ENCODE assay signal across 23 cellular contexts in genomic region chr2:97738236-97739019, GRCh38. TPM values are rescaled to one million over a fixed set of nuclear protein-coding genes. Genes with fewer than 3 reads are reported as not detected.
DNase-seq lines count a peak whose midpoint lies in the region; ATAC-seq, FAIRE-seq and TF ChIP-seq lines count a peak whose summit lies in the region.
"Had no signal": no experiment of that assay in that cellular context is flagged by ENCODE, and none has a peak within 500 bp of the region (broad histone marks: within the 10 kb centered on the region; RNA-seq: fewer than 3 reads in every experiment).

No MANE protein-coding gene starts in this region.

- H2BK120ac ChIP-seq in H1 (replicated peaks; ENCODE audit: low read depth, low read length) = no peak overlapping the region

- H3K4me1 Mint-ChIP-seq in activated CD8-positive, alpha-beta memory T cell treated with anti-CD3 and anti-CD28 coated beads, Interleukin-2, amount 10 ng/mL, durations not matched to agents 7 days and 5 days = peaks cover 35% of the 10 kb centered on the region
- peaks cover 5 to 16% (median 14%) of the 10 kb centered on the region in 3 donors for H3K4me1 Mint-ChIP-seq in IgD-negative memory B cell

- no peak overlapping the region for H4K5ac ChIP-seq in H1 (ENCODE audit: insufficient read length, low read depth, low read length)

- H3K4me1 ChIP-seq in H1 (replicated peaks in 1 of 4; ENCODE audit: control insufficient read depth in 3 of 4, insufficient read depth in 4 of 4, low read length in 3 of 4) = peaks cover 0 to 2% (median 0%) of the 10 kb centered on the region in 4 experiments; a peak in 1 of 7 replicates

- CTCF ChIA-PET in activated CD8-positive, alpha-beta memory T cell treated with anti-CD3 and anti-CD28 coated beads, Interleukin-2, amount 10 ng/mL, durations not matched to agents 7 days and 5 days (lab: Charles Lee) = interaction anchor here (1.0 to 20.6 kb wide), 4 partner anchors 10 to 31 kb away, joined by 3 to 621 read pairs (median 30); partner anchors contain the start of gene ZAP70
- CTCF ChIA-PET in H1 (lab: Charles Lee; ENCODE audit: partially characterized antibody) = interaction anchor here (1.5 to 6.5 kb wide), 8 partner anchors 10 to 112 kb away, joined by 5 to 105 read pairs (median 25); partner anchors contain the start of gene ZAP70

- no peaks in the 10 kb centered on the region for H4K20me1 ChIP-seq in H1 (replicated peaks in 1 of 2; ENCODE audit: control insufficient read depth in 1 of 2, insufficient read depth in 2 of 2, low read length in 2 of 2)
- H4K20me1 ChIP-seq: BLaER1 treated with 17β-estradiol and CSF1 and Interleukin-3, amounts not matched to agents 10 nM and 100 nM had no signal

- H3K9me3 Mint-ChIP-seq in activated CD8-positive, alpha-beta memory T cell treated with anti-CD3 and anti-CD28 coated beads, Interleukin-2, amount 10 ng/mL, durations not matched to agents 7 days and 5 days (ENCODE audit: low read depth) = no peaks in the 10 kb centered on the region
- peaks cover 0 to 4% (median 0%) of the 10 kb centered on the region in 3 donors for H3K9me3 Mint-ChIP-seq in IgD-negative memory B cell
- H3K9me3 Mint-ChIP-seq: memory B cell, nephron had no signal

- peak overlapping the region; percentile 72; the same call in 1 of the 2 replicates for H2BK15ac ChIP-seq in H1 (ENCODE audit: low read length)

- no peak for TF ChIP-seq POLR2A in H1 (IDR thresholded peaks at IDR 0.05; ENCODE audit: control extremely low read depth in 1 of 2, low read depth in 2 of 2, low read length in 2 of 2)

- no peak overlapping the region for H3K4me3 ChIP-seq in H1 (ENCODE audit: extremely low read depth in 1 of 4, insufficient read depth in 2 of 4, low read depth in 3 of 4, low read length in 4 of 4)
- H3K4me3 ChIP-seq: BLaER1 treated with 17β-estradiol and CSF1 and Interleukin-3, amounts not matched to agents 10 nM and 100 nM had no signal

- intact Hi-C loops in posterior vena cava (cut with DNase I) = no loop called here

- H3K36me3 Mint-ChIP-seq in activated CD8-positive, alpha-beta memory T cell treated with anti-CD3 and anti-CD28 coated beads, Interleukin-2, amount 10 ng/mL, durations not matched to agents 7 days and 5 days = peaks cover 43% of the 10 kb centered on the region
- peaks cover 4% of the 10 kb centered on the region for H3K36me3 Mint-ChIP-seq in IgD-negative memory B cell
- H3K36me3 Mint-ChIP-seq: memory B cell had no signal

- H3K27me3 ChIP-seq in H1 (replicated peaks in 1 of 4; ENCODE audit: control insufficient read depth in 3 of 4, extremely low read depth in 1 of 4, insufficient read depth in 3 of 4, low read length in 3 of 4) = no peaks in the 10 kb centered on the region
- H3K27me3 ChIP-seq: BLaER1 treated with 17β-estradiol and CSF1 and Interleukin-3, amounts not matched to agents 10 nM and 100 nM had no signal

- no peak for TF ChIP-seq RAD21 in H1 (IDR thresholded peaks at IDR 0.05 in 1 of 2, conservative IDR thresholded peaks at IDR 0.05 in 1 of 2; ENCODE audit: low read depth in 2 of 2, low read length in 2 of 2)

- no peak for TF ChIP-seq CTCF in H1 (IDR thresholded peaks at IDR 0.05; ENCODE audit: control extremely low read depth in 1 of 3, insufficient read depth in 1 of 3, low read depth in 1 of 3, low read length in 3 of 3)

- H3K4me2 ChIP-seq in H1 (ENCODE audit: insufficient read depth in 1 of 2, low read depth in 2 of 2, low read length in 2 of 2) = no peak overlapping the region
- H3K4me2 ChIP-seq: BLaER1 treated with 17β-estradiol and CSF1 and Interleukin-3, amounts not matched to agents 10 nM and 100 nM had no signal

- no peak overlapping the region for H3K4ac ChIP-seq in H1 (replicated peaks; ENCODE audit: insufficient read length, low read depth, low read length)

- H4K91ac ChIP-seq in H1 (replicated peaks; ENCODE audit: insufficient read length, low read length) = no peak overlapping the region

- no peak overlapping the region for H3K23ac ChIP-seq in H1 (ENCODE audit: insufficient read length)

- no peak for FAIRE-seq in H1 (lab: Jason Lieb, UNC)
- FAIRE-seq: G401.6, GM19239, H54, small intestine had no signal

- no peaks in the 10 kb centered on the region for H3K23me2 ChIP-seq in H1 (ENCODE audit: low read depth, low read length)

- H3K27ac Mint-ChIP-seq in activated CD8-positive, alpha-beta memory T cell treated with anti-CD3 and anti-CD28 coated beads, Interleukin-2, amount 10 ng/mL, durations not matched to agents 7 days and 5 days = peak overlapping the region; percentile 11
- H3K27ac Mint-ChIP-seq in IgD-negative memory B cell = peak overlapping the region in 2 of 3 donors; percentile 5 to 86
- H3K27ac Mint-ChIP-seq: memory B cell, nephron had no signal

- H2BK12ac ChIP-seq in H1 (ENCODE audit: low read depth, low read length) = no peak overlapping the region

- no peak overlapping the region for H3K14ac ChIP-seq in H1 (ENCODE audit: insufficient read length)

- H3K27me3 Mint-ChIP-seq in activated CD8-positive, alpha-beta memory T cell treated with anti-CD3 and anti-CD28 coated beads, Interleukin-2, amount 10 ng/mL, durations not matched to agents 7 days and 5 days = no peaks in the 10 kb centered on the region
- no peaks in the 10 kb centered on the region for H3K27me3 Mint-ChIP-seq in IgD-negative memory B cell

- no peak for TF ChIP-seq EP300 in H1 (IDR thresholded peaks at IDR 0.05; ENCODE audit: borderline replicate concordance in 1 of 2, low read depth in 2 of 2, low read length in 2 of 2)

- DNase-seq in activated CD8-positive, alpha-beta memory T cell treated with anti-CD3 and anti-CD28 coated beads, Interleukin-2, amount 10 ng/mL, durations not matched to agents 7 days and 5 days = no peak
- no peak for DNase-seq in activated CD8-positive, alpha-beta memory T cell treated with anti-CD3 and anti-CD28 coated beads, Interleukin-2, amount 50 U/mL, for 4 hours
- DNase-seq in H1 (ENCODE audit: low read depth in 1 of 2, low spot score in 2 of 2) (no peak), posterior vena cava (ENCODE audit: low spot score) (peak; percentile 72), SKM-1 treated with dmso at 0.1 percent for 144 hours (lab: John Stamatoyannopoulos, UW; ENCODE audit: unreplicated experiment) (no peak), NCI-H128 (lab: John Stamatoyannopoulos, UW; ENCODE audit: unreplicated experiment) (no peak)
- DNase-seq: cortex of kidney; NCI-H1417 treated with DMSO at 0.1 percent for 48 hours; small intestine; stimulated activated CD4-positive, alpha-beta T cell treated with anti-CD3 and anti-CD28 coated beads, Interleukin-4, amount 100 ng/mL, for 24 hours had no signal

- H3K27ac ChIP-seq in H1 (ENCODE audit: low read depth, low read length) = no peak overlapping the region
- H3K27ac ChIP-seq: BLaER1 treated with 17β-estradiol and CSF1 and Interleukin-3, amounts not matched to agents 10 nM and 100 nM had no signal

- POLR2A ChIA-PET in H1 (lab: Charles Lee; ENCODE audit: partially characterized antibody) = interaction anchor here (1.3 kb wide), 1 partner anchor 76 kb away, joined by 3 read pairs; no protein-coding TSS in a partner anchor

- 93% methylated on average over 9 of the region's 9 CpGs; no CpG with 5 or more reads in 1 of the 2 experiments for WGBS in H1 (ENCODE audit: extremely low coverage in 1 of 2, insufficient coverage in 1 of 2, insufficient read length in 1 of 2, insufficient replicate concordance in 2 of 2, low coverage in 1 of 2, low lambda C conversion rate in 2 of 2, missing lambda C conversion rate in 1 of 2), 2 experiments

- no peak for ATAC-seq in activated CD8-positive, alpha-beta memory T cell treated with anti-CD3 and anti-CD28 coated beads, Interleukin-2, amount 10 ng/mL, durations not matched to agents 7 days and 5 days
- no peak for ATAC-seq in HG02884 (IDR thresholded peaks at IDR 0.05; ENCODE audit: unreplicated experiment)
- ATAC-seq: Right ventricle myocardium inferior had no signal

- no peak overlapping the region for H3K56ac ChIP-seq in H1 (replicated peaks; ENCODE audit: insufficient read length, low read depth, low read length)

- H3K36me3 ChIP-seq in H1 (ENCODE audit: control insufficient read depth in 2 of 4, insufficient read depth in 4 of 4, low read length in 3 of 4) = no peaks in the 10 kb centered on the region

- no peaks in the 10 kb centered on the region for H3K9me3 ChIP-seq in H1 (ENCODE audit: insufficient read depth in 2 of 2, low read depth in 1 of 2, low read length in 1 of 2)
- H3K9me3 ChIP-seq: BLaER1 treated with 17β-estradiol and CSF1 and Interleukin-3, amounts not matched to agents 10 nM and 100 nM had no signal

- H2AK5ac ChIP-seq in H1 (ENCODE audit: low read depth, low read length) = no peak overlapping the region

- H3K9ac ChIP-seq in H1 (replicated peaks in 1 of 4; ENCODE audit: extremely low read depth in 1 of 4, low read depth in 3 of 4, low read length in 3 of 4) = no peak overlapping the region
- H3K9ac ChIP-seq: BLaER1 treated with 17β-estradiol and CSF1 and Interleukin-3, amounts not matched to agents 10 nM and 100 nM had no signal

- H3K4me3 Mint-ChIP-seq in activated CD8-positive, alpha-beta memory T cell treated with anti-CD3 and anti-CD28 coated beads, Interleukin-2, amount 10 ng/mL, durations not matched to agents 7 days and 5 days = no peak overlapping the region
- peak overlapping the region in 1 of 4 donors; percentile 33 for H3K4me3 Mint-ChIP-seq in IgD-negative memory B cell
- H3K4me3 Mint-ChIP-seq: memory B cell, nephron had no signal

- H2AFZ ChIP-seq in H1 (ENCODE audit: low read length) = no peak overlapping the region

- H2BK5ac ChIP-seq in H1 (ENCODE audit: low read depth, low read length) = no peak overlapping the region

- no peaks in the 10 kb centered on the region for H3K79me1 ChIP-seq in H1 (ENCODE audit: low read depth, low read length)

- no peaks in the 10 kb centered on the region for H3K79me2 ChIP-seq in H1 (ENCODE audit: control insufficient read depth in 1 of 2, insufficient read depth in 2 of 2, low read length in 2 of 2)

- 0 out of 2 replicates have a peak overlapping the region, but pooled peaks have one; percentile 59 for H4K8ac ChIP-seq in H1 (ENCODE audit: extremely low read depth, insufficient read depth, low read length)

- no peak overlapping the region for H3K18ac ChIP-seq in H1 (ENCODE audit: extremely low read depth, low read length)

- H2BK20ac ChIP-seq in H1 (ENCODE audit: low read length) = no peak overlapping the region

RNA-seq across cellular contexts. Expression of gene ZAP70, which starts 25.1 kb away (rescaled TPM):
- 100 to 1,000 TPM; 286 to 338 TPM for total RNA-seq in activated CD8-positive, alpha-beta memory T cell treated with anti-CD3 and anti-CD28 coated beads, Interleukin-2, amount 10 ng/mL, durations not matched to agents 7 days and 5 days
- polyA plus RNA-seq in IgD-negative memory B cell = 4.6 TPM
- not detected in 2 replicates for total RNA-seq in H1 (2021; fragmentation: NEBNext Ultra II Directional; extraction: Animal tissue kit (Norgen Biotek cat#: 25700))
- 0.15 and 0.20 TPM in 2 replicates for polyA plus RNA-seq in H1 (2011; rRNA removed)
- 0.19 TPM for polyA plus RNA-seq in H1 (2011; cell fraction: cytosol; rRNA removed)
- 0.77 TPM for polyA plus RNA-seq in H1 (2011; cell fraction: nucleus; rRNA removed)
- 0.13 to 0.35 TPM (median 0.26 TPM) in 4 replicates for polyA plus RNA-seq in H1 (2012, experiment 1 of 2)
- polyA plus RNA-seq in H1 (2012, experiment 2 of 2) = 0.17 TPM
- not detected for polyA plus RNA-seq in H1 (2013, experiment 1 of 2)
- polyA plus RNA-seq in H1 (2013, experiment 2 of 2) = 0.06 TPM
- 0.05 TPM in 1 of 2 replicates, not detected in the other for polyA minus RNA-seq in H1 (2011; rRNA and poly(A)+ RNA removed)
- not detected for polyA minus RNA-seq in H1 (2011; cell fraction: cytosol; rRNA and poly(A)+ RNA removed)
- not detected for polyA minus RNA-seq in H1 (2011; cell fraction: nucleus; rRNA and poly(A)+ RNA removed)
- 1 to 10 TPM; 2.4 to 2.8 TPM for total RNA-seq in posterior vena cava
- total RNA-seq: fibroblast of villous mesenchyme, kidney epithelial cell, M059J, pulmonary artery endothelial cell had no signal

Comparison
In these comparisons a context has a peak if more than half of its experiments do, and no peak if none do; other contexts are left out.
1. RNA of gene ZAP70, which starts 25.1 kb away (total RNA-seq): 286 to 338 TPM in activated CD8-positive, alpha-beta memory T cell treated with anti-CD3 and anti-CD28 coated beads, Interleukin-2, amount 10 ng/mL, durations not matched to agents 7 days and 5 days; 2.4 to 2.8 TPM in posterior vena cava and not detected in H1; every median in the first group is over 10 times any median in the second.